In genomic region chr1:2135425-2135824, GRCh38 we compare ENCODE assay signal across 1 cellular context.
TF ChIP-seq lines count a peak whose summit lies in the region.

No MANE protein-coding gene starts in this region.

TF ChIP-seq in HCT116, 20 proteins besides CTCF, POLR2A, EP300 and RAD21 (continued from another document):
- TF ChIP-seq REST (IDR thresholded peaks at IDR 0.05; ENCODE audit: low read depth), result no peak
- TF ChIP-seq ZFX (IDR thresholded peaks at IDR 0.05), result no peak
- TF ChIP-seq CEBPB (IDR thresholded peaks at IDR 0.05; ENCODE audit: low read depth), result no peak
- TF ChIP-seq ELF1 (IDR thresholded peaks at IDR 0.05; ENCODE audit: borderline replicate concordance, low read depth), result no peak
- TF ChIP-seq TCF7L2 (IDR thresholded peaks at IDR 0.05; ENCODE audit: borderline replicate concordance, extremely low read depth, insufficient read depth, insufficient read length), result no peak
